ENCODE assay signal across 20 cellular contexts in the genomic region with DNA sequence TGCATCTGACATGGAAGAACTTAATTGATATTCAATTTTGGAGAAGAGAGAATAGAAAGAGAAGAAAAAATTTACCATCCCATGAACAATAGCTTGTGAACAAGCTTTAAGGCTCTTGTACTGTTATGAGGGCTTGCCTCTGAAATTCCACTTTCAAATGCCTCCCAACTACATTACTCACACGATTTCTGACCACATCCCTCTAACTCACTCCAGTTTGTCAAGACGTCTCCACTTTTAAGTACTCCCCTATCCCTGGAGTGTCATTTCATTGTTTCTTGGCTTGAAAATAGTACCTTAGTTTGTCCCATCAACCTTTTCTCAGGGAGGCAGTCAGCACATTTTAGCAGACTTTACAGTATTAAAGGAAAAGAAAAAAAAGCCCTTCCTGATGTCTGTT.
DNase-seq lines count a peak whose midpoint lies in the region; ATAC-seq and TF ChIP-seq lines count a peak whose summit lies in the region.
"Had no signal": no experiment of that assay in that cellular context is flagged by ENCODE, and none has a peak within 500 bp of the region (broad histone marks: within the 10 kb centered on the region; RNA-seq: fewer than 3 reads in every experiment).

No MANE protein-coding gene starts in this region.

- H3K4me1 Mint-ChIP-seq in naive thymus-derived CD8-positive, alpha-beta T cell: no peaks in the 10 kb centered on the region
- H3K4me1 Mint-ChIP-seq: activated naive CD8-positive, alpha-beta T cell treated with anti-CD3 and anti-CD28 coated beads, Interleukin-2, amount 10 ng/mL, durations not matched to agents 7 days and 5 days; stimulated activated naive CD8-positive, alpha-beta T cell treated with anti-CD3 and anti-CD28 coated beads, Interleukin-15, amount 100 ng/mL, for 72 hours had no signal

- TF ChIP-seq POLR2A in transverse colon (IDR thresholded peaks at IDR 0.05): no peak

- peak overlapping the region; percentile 59 for H3K9ac ChIP-seq in skeletal muscle satellite cell (ENCODE audit: low read depth, low read length)
- H3K9ac ChIP-seq: BLaER1 had no signal

- H3K27ac Mint-ChIP-seq in naive thymus-derived CD8-positive, alpha-beta T cell: no peak overlapping the region
- H3K27ac Mint-ChIP-seq: activated naive CD8-positive, alpha-beta T cell treated with anti-CD3 and anti-CD28 coated beads, Interleukin-2, amount 10 ng/mL, durations not matched to agents 7 days and 5 days; activated T-cell treated with anti-CD3 and anti-CD28 coated beads, Interleukin-2, amount 50 U/mL, for 24 hours; stimulated activated naive CD8-positive, alpha-beta T cell treated with anti-CD3 and anti-CD28 coated beads, Interleukin-15, amount 100 ng/mL, for 72 hours had no signal

- H3K27me3 ChIP-seq in skeletal muscle satellite cell (ENCODE audit: control insufficient read depth, insufficient read depth, low read length) (no peaks in the 10 kb centered on the region), transverse colon (no peaks in the 10 kb centered on the region)
- H3K27me3 ChIP-seq: BLaER1, spleen had no signal

- intact Hi-C loops in transverse colon (cut with DNase I; ENCODE audit: low total_unique reads): no loop called here

- peaks cover 24% of the 10 kb centered on the region for H3K4me1 ChIP-seq in skeletal muscle satellite cell (ENCODE audit: control insufficient read depth, insufficient read depth, low read length)
- H3K4me1 ChIP-seq in transverse colon: no peaks in the 10 kb centered on the region
- H3K4me1 ChIP-seq: BLaER1, spleen had no signal

- H3K4me3 ChIP-seq in fibroblast of the aortic adventitia (ENCODE audit: low read depth, low read length) (no peak overlapping the region), skeletal muscle satellite cell (ENCODE audit: low read length) (peak overlapping the region; percentile 15), transverse colon (no peak overlapping the region)
- H3K4me3 ChIP-seq: BLaER1, coronary artery, spleen had no signal

- TF ChIP-seq EP300 in transverse colon (IDR thresholded peaks at IDR 0.05; ENCODE audit: low read depth): no peak

- TF ChIP-seq CTCF in fibroblast of the aortic adventitia (IDR thresholded peaks at IDR 0.05; ENCODE audit: insufficient read depth, low read length) (no peak), transverse colon (IDR thresholded peaks at IDR 0.05) (no peak)

- ATAC-seq in naive thymus-derived CD8-positive, alpha-beta T cell: no peak
- ATAC-seq: esophagus mucosa; stimulated activated naive CD8-positive, alpha-beta T cell treated with anti-CD3 and anti-CD28 coated beads, Interleukin-15, amount 100 ng/mL, for 72 hours had no signal

- H3K27ac ChIP-seq in transverse colon: no peak overlapping the region
- H3K27ac ChIP-seq: BLaER1, coronary artery, RWPE1, spleen had no signal

- H3K9me3 Mint-ChIP-seq in naive thymus-derived CD8-positive, alpha-beta T cell: peaks cover 0 to 7% (median 0%) of the 10 kb centered on the region in 9 donors

- DNase-seq in GM04504 (ENCODE audit: low read depth) (peak; percentile 65), amniotic epithelial cell (ENCODE audit: low read depth) (peak; percentile 89), fibroblast of the aortic adventitia (ENCODE audit: low read depth) (peak; percentile 91), NCI-H1092 (lab: John Stamatoyannopoulos, UW) (no peak), transverse colon (no peak)
- no peak for DNase-seq in naive thymus-derived CD8-positive, alpha-beta T cell
- DNase-seq in activated CD4-positive, alpha-beta T cell treated with anti-CD3 and anti-CD28 coated beads for 48 hours: no peak
- DNase-seq: activated CD4-positive, alpha-beta T cell treated with anti-CD3 and anti-CD28 coated beads for 4 hours; activated naive CD8-positive, alpha-beta T cell treated with anti-CD3 and anti-CD28 coated beads, Interleukin-2, amount 10 ng/mL, durations not matched to agents 7 days and 5 days; activated T-cell treated with anti-CD3 and anti-CD28 coated beads, Interleukin-2, amount 50 U/mL, for 24 hours; NCI-H1930; NCI-H748 treated with DMSO at 0.1 percent for 48 hours; occipital lobe; spleen; stimulated activated naive CD8-positive, alpha-beta T cell treated with anti-CD3 and anti-CD28 coated beads, Interleukin-15, amount 100 ng/mL, for 72 hours had no signal

- peak overlapping the region; percentile 50 for H3K4me2 ChIP-seq in skeletal muscle satellite cell (ENCODE audit: low read length)
- H3K4me2 ChIP-seq: BLaER1 had no signal

- H3K36me3 ChIP-seq in skeletal muscle satellite cell (ENCODE audit: insufficient read depth, low read length) (no peaks in the 10 kb centered on the region), transverse colon (no peaks in the 10 kb centered on the region)
- H3K36me3 ChIP-seq: BLaER1, spleen had no signal

- H3K27me3 Mint-ChIP-seq in naive thymus-derived CD8-positive, alpha-beta T cell: peaks cover 0 to 17% (median 6%) of the 10 kb centered on the region in 5 donors
- H3K27me3 Mint-ChIP-seq: activated naive CD8-positive, alpha-beta T cell treated with anti-CD3 and anti-CD28 coated beads, Interleukin-2, amount 10 ng/mL, durations not matched to agents 7 days and 5 days; activated T-cell treated with anti-CD3 and anti-CD28 coated beads, Interleukin-2, amount 50 U/mL, for 24 hours; stimulated activated naive CD8-positive, alpha-beta T cell treated with anti-CD3 and anti-CD28 coated beads, Interleukin-15, amount 100 ng/mL, for 72 hours had no signal

- POLR2A ChIA-PET in naive thymus-derived CD8-positive, alpha-beta T cell (lab: Charles Lee): no interaction called here

- H3K9me3 ChIP-seq in skeletal muscle satellite cell (replicated peaks; ENCODE audit: low read length) (no peaks in the 10 kb centered on the region), transverse colon (no peaks in the 10 kb centered on the region)
- H3K9me3 ChIP-seq: BLaER1 had no signal

- H3K36me3 Mint-ChIP-seq in naive thymus-derived CD8-positive, alpha-beta T cell: peaks cover 0 to 3% (median 0%) of the 10 kb centered on the region in 3 donors
- H3K36me3 Mint-ChIP-seq: activated naive CD8-positive, alpha-beta T cell treated with anti-CD3 and anti-CD28 coated beads, Interleukin-2, amount 10 ng/mL, durations not matched to agents 7 days and 5 days had no signal

- no peak overlapping the region for H3K4me3 Mint-ChIP-seq in naive thymus-derived CD8-positive, alpha-beta T cell
- H3K4me3 Mint-ChIP-seq: activated naive CD8-positive, alpha-beta T cell treated with anti-CD3 and anti-CD28 coated beads, Interleukin-2, amount 10 ng/mL, durations not matched to agents 7 days and 5 days; activated T-cell treated with anti-CD3 and anti-CD28 coated beads, Interleukin-2, amount 50 U/mL, for 24 hours; stimulated activated naive CD8-positive, alpha-beta T cell treated with anti-CD3 and anti-CD28 coated beads, Interleukin-15, amount 100 ng/mL, for 72 hours had no signal

- in situ Hi-C loops in transverse colon (cut with MboI; ENCODE audit: low pct_ligation_motif_present in 1 of 4, low pct_unique_long_range_greater_than_20kb in 1 of 4, low sequenced_read_pairs in 3 of 4): no loop called here

- 45 to 56% methylated on average over 2 of the region's 2 CpGs for WGBS in transverse colon (ENCODE audit: low coverage in 1 of 2), 2 donors

Comparison
In these comparisons a context has a peak if more than half of its experiments do, and no peak if none do; other contexts are left out.
1. DNase-seq: peak in GM04504 (single experiment), amniotic epithelial cell (single experiment) and fibroblast of the aortic adventitia (single experiment); none in NCI-H1092 (single experiment), naive thymus-derived CD8-positive, alpha-beta T cell (0 of 10), transverse colon (single experiment) and activated CD4-positive, alpha-beta T cell treated with anti-CD3 and anti-CD28 coated beads for 48 hours (single experiment).